In the genomic region with DNA sequence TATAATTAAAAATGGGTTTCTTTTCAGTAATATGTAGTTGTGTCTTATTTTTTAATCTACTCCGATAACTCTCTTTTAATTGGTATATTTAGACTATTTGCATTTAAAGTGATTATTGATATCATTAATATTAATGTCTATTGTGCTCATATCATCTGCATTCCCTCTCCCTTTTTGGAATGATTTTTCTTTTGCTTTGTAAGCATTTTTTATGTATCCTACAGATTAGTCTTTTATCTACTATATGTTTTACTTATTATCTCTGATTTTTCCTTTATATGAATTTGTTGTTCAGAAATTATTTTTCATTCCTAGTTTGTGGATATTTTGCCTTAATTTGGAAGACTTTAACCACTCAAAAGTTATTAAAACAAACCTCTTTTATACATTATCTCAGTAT, we compare ENCODE assay signal across 2 cellular contexts.
TF ChIP-seq lines count a peak whose summit lies in the region.

No MANE protein-coding gene starts in this region.

TF ChIP-seq in HepG2, 621 proteins besides CTCF, POLR2A, EP300 and RAD21:
- TF ChIP-seq MAFF (IDR thresholded peaks at IDR 0.05; ENCODE audit: low read depth, low read length), result peak; percentile 54
- no peak for TF ChIP-seq NR3C1 (CRISPR knock-in tag; IDR thresholded peaks at IDR 0.05)
- TF ChIP-seq SP2 (CRISPR knock-in tag; IDR thresholded peaks at IDR 0.05), result no peak
- TF ChIP-seq, protein P1, sequence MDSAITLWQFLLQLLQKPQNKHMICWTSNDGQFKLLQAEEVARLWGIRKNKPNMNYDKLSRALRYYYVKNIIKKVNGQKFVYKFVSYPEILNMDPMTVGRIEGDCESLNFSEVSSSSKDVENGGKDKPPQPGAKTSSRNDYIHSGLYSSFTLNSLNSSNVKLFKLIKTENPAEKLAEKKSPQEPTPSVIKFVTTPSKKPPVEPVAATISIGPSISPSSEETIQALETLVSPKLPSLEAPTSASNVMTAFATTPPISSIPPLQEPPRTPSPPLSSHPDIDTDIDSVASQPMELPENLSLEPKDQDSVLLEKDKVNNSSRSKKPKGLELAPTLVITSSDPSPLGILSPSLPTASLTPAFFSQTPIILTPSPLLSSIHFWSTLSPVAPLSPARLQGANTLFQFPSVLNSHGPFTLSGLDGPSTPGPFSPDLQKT (CRISPR knock-in tag; IDR thresholded peaks at IDR 0.05; ENCODE audit: borderline replicate concordance), result no peak
- no peak for TF ChIP-seq ARID2 (CRISPR knock-in tag; IDR thresholded peaks at IDR 0.05; ENCODE audit: borderline replicate concordance)
- no peak for TF ChIP-seq RAD51 (IDR thresholded peaks at IDR 0.05; ENCODE audit: borderline replicate concordance)
- no peak for TF ChIP-seq GLI4 (CRISPR knock-in tag; IDR thresholded peaks at IDR 0.05; ENCODE audit: borderline replicate concordance)
- peak; percentile 61 to 72 for TF ChIP-seq MAFK (conservative IDR thresholded peaks at IDR 0.05 in 1 of 2, IDR thresholded peaks at IDR 0.05 in 1 of 2; ENCODE audit: low read length in 2 of 2)
- TF ChIP-seq ZNF883 (CRISPR knock-in tag; IDR thresholded peaks at IDR 0.05; ENCODE audit: not compliant biosample characterization), result no peak
- no peak for TF ChIP-seq ZNF572 (CRISPR knock-in tag; IDR thresholded peaks at IDR 0.05)
- no peak for TF ChIP-seq MBNL3 (CRISPR knock-in tag; conservative IDR thresholded peaks at IDR 0.05)
- TF ChIP-seq ZNF431 (CRISPR knock-in tag; IDR thresholded peaks at IDR 0.05; ENCODE audit: borderline replicate concordance, low read depth), result no peak
- no peak for TF ChIP-seq ARHGAP35 (CRISPR knock-in tag; IDR thresholded peaks at IDR 0.05; ENCODE audit: borderline replicate concordance)
- TF ChIP-seq GPN1 (CRISPR knock-in tag; IDR thresholded peaks at IDR 0.05; ENCODE audit: borderline replicate concordance), result no peak

TF ChIP-seq in K562, 482 proteins besides CTCF, POLR2A, EP300 and RAD21:
- no peak for TF ChIP-seq CGGBP1 (CRISPR knock-in tag; IDR thresholded peaks at IDR 0.05)
- peak; percentile 91 for TF ChIP-seq ZNF316 (IDR thresholded peaks at IDR 0.05)
- peak; percentile 78 for TF ChIP-seq C11orf30 (IDR thresholded peaks at IDR 0.05; ENCODE audit: low read depth)
- TF ChIP-seq MAFG (tag; conservative IDR thresholded peaks at IDR 0.05), result 0 out of 2 replicates have a peak, but pooled peaks have one; percentile 11
- TF ChIP-seq SREBF1 (IDR thresholded peaks at IDR 0.05; ENCODE audit: borderline replicate concordance, low read depth, low read length), result no peak
- TF ChIP-seq NKRF (IDR thresholded peaks at IDR 0.05; ENCODE audit: borderline replicate concordance), result no peak
TF ChIP-seq in K562: peak in this region for 3.
